In genomic region chr11:33996498-33997454, GRCh38 we compare ENCODE assay signal across 8 cellular contexts. TPM values are rescaled to one million over a fixed set of nuclear protein-coding genes. Genes with fewer than 3 reads are reported as not detected.
DNase-seq lines count a peak whose midpoint lies in the region; ATAC-seq and TF ChIP-seq lines count a peak whose summit lies in the region.

No MANE protein-coding gene starts in this region.

- peaks cover 0 to 18% (median 10%) of the 10 kb centered on the region in 4 donors for H3K4me1 ChIP-seq in liver (ENCODE audit: control insufficient read depth in 4 of 4, insufficient read depth in 4 of 4, low read length in 3 of 4)

- H3K27ac ChIP-seq in coronary artery (no peak overlapping the region), liver (ENCODE audit: low read depth in 1 of 2, low read length in 2 of 2) (no peak overlapping the region)

- peak overlapping the region; percentile 12 for H3K4me3 ChIP-seq in coronary artery
- no peak overlapping the region for H3K4me3 ChIP-seq in liver (ENCODE audit: low read depth in 1 of 3, low read length in 3 of 3)

- 18% methylated on average over 25 of the region's 25 CpGs for WGBS in liver

- TF ChIP-seq RAD21 in liver (IDR thresholded peaks at IDR 0.05) = peak; percentile 96 to 97

- H3K36me3 ChIP-seq in liver (ENCODE audit: control insufficient read depth in 4 of 4, insufficient read depth in 3 of 4, low read depth in 1 of 4, low read length in 3 of 4) = no peaks in the 10 kb centered on the region

- no peak overlapping the region for H3K9ac ChIP-seq in liver (ENCODE audit: low read depth in 1 of 2, low read length in 2 of 2)

- no peaks in the 10 kb centered on the region for H3K27me3 ChIP-seq in liver (ENCODE audit: control insufficient read depth in 4 of 4, insufficient read depth in 4 of 4, low read length in 3 of 4)

- TF ChIP-seq CTCF in coronary artery (IDR thresholded peaks at IDR 0.05) (peak; percentile 75), liver (IDR thresholded peaks at IDR 0.05; ENCODE audit: low read depth, low read length, missing input control) (peak; percentile 81)

- peak; percentile 79 for ATAC-seq in GM19023 (IDR thresholded peaks at IDR 0.05; ENCODE audit: unreplicated experiment)
- ATAC-seq in HG03342 (IDR thresholded peaks at IDR 0.05; ENCODE audit: unreplicated experiment) = peak; percentile 61

- DNase-seq in AML-193 (lab: John Stamatoyannopoulos, UW) (peak; percentile 74 to 78), NCI-H460 (ENCODE audit: extremely low read depth, low read depth) (peak; percentile 67), coronary artery (ENCODE audit: low spot score) (no peak)
- peak; percentile 84 for DNase-seq in activated CD4-positive, alpha-beta T cell treated with anti-CD3 and anti-CD28 coated beads for 48 hours
- peak; percentile 38 to 47 (median 47) for DNase-seq in stimulated activated CD4-positive, alpha-beta T cell treated with anti-CD3 and anti-CD28 coated beads, TNF-alpha, amount 100 ng/mL, for 1 hour (ENCODE audit: low read depth in 3 of 3, low spot score in 1 of 3)

- H3K9me3 ChIP-seq in liver (ENCODE audit: control insufficient read depth in 4 of 4, low read length in 3 of 4) = no peaks in the 10 kb centered on the region

TF ChIP-seq in liver, 16 proteins besides CTCF, POLR2A, EP300 and RAD21:
- TF ChIP-seq EGR1 (IDR thresholded peaks at IDR 0.05; ENCODE audit: low read depth in 2 of 2) (no peak), MAX (IDR thresholded peaks at IDR 0.05) (peak; percentile 38), RXRA (IDR thresholded peaks at IDR 0.05) (peak; percentile 27 to 66)

RNA-seq across cellular contexts. Expression of gene CAPRIN1, which starts 54.8 kb away (rescaled TPM):
- total RNA-seq in NCI-H460 (2014; rRNA removed; shearing (Covaris generic)) = 137 and 139 TPM in 2 replicates
- 116 and 127 TPM in 2 replicates for polyA plus RNA-seq in NCI-H460 (2014; cell fraction: nucleus; rRNA removed)
- total RNA-seq in liver = 100 to 1,000 TPM in 1 of 2 donors, 10 to 100 TPM in 1; 78.4 to 112 TPM
- 10 to 100 TPM; 19.5 to 34.6 TPM for polyA plus RNA-seq in liver
